In genomic region chr14:75990297-75990696, GRCh38 we compare ENCODE assay signal across 1 cellular context.
TF ChIP-seq lines count a peak whose summit lies in the region.

No MANE protein-coding gene starts in this region.

TF ChIP-seq in IMR-90, 13 proteins besides CTCF, POLR2A, EP300 and RAD21:
- TF ChIP-seq FOS (IDR thresholded peaks at IDR 0.05; ENCODE audit: low read depth, low read length) (no peak), MAZ (IDR thresholded peaks at IDR 0.05; ENCODE audit: borderline replicate concordance, low read depth, low read length) (no peak), CHD1 (IDR thresholded peaks at IDR 0.05; ENCODE audit: low read depth, low read length) (no peak), NFE2L2 (IDR thresholded peaks at IDR 0.05; ENCODE audit: low read depth, low read length) (no peak), RFX5 (IDR thresholded peaks at IDR 0.05; ENCODE audit: low read depth, low read length) (no peak), RCOR1 (IDR thresholded peaks at IDR 0.05; ENCODE audit: insufficient replicate concordance, low read length) (no peak), USF2 (IDR thresholded peaks at IDR 0.05; ENCODE audit: low read depth, low read length) (no peak), MXI1 (IDR thresholded peaks at IDR 0.05; ENCODE audit: borderline replicate concordance, low read depth, low read length) (no peak)
